1 cellular context compared by ENCODE assay signal in genomic region chr15:82414536-82415191, GRCh38.
A peak's percentile ranks its signal among the peaks of the same experiment; 100 is the strongest.
TF ChIP-seq lines count a peak whose summit lies in the region.

No MANE protein-coding gene starts in this region.

TF ChIP-seq in HepG2, 621 proteins besides CTCF, POLR2A, EP300 and RAD21 (continues in another document):
- peak; percentile 66 for TF ChIP-seq PAXIP1 (CRISPR knock-in tag; conservative IDR thresholded peaks at IDR 0.05)
- no peak for TF ChIP-seq AFF4 (CRISPR knock-in tag; IDR thresholded peaks at IDR 0.05)
- TF ChIP-seq E2F5 (CRISPR knock-in tag; conservative IDR thresholded peaks at IDR 0.05) = no peak
- TF ChIP-seq FOXA3 (CRISPR knock-in tag; IDR thresholded peaks at IDR 0.05) = no peak; the same call in 1 of the 2 replicates
- 0 out of 2 replicates have a peak, but pooled peaks have one; percentile 21 for TF ChIP-seq FOXP4 (CRISPR knock-in tag; IDR thresholded peaks at IDR 0.05)
- no peak for TF ChIP-seq HNRNPUL1 (IDR thresholded peaks at IDR 0.05; ENCODE audit: low read depth, low read length)
- TF ChIP-seq ATF5 (CRISPR knock-in tag; IDR thresholded peaks at IDR 0.05; ENCODE audit: low read depth) = no peak
- no peak; the same call in 1 of the 2 replicates for TF ChIP-seq ZBTB20 (CRISPR knock-in tag; IDR thresholded peaks at IDR 0.05; ENCODE audit: borderline replicate concordance, low read depth)
- no peak for TF ChIP-seq U2AF2 (IDR thresholded peaks at IDR 0.05; ENCODE audit: low read depth, low read length)
- TF ChIP-seq ZNF782 (CRISPR knock-in tag; IDR thresholded peaks at IDR 0.05; ENCODE audit: borderline replicate concordance) = no peak
- no peak for TF ChIP-seq NR3C1 (CRISPR knock-in tag; IDR thresholded peaks at IDR 0.05)
- no peak for TF ChIP-seq LCORL (IDR thresholded peaks at IDR 0.05)
- peak; percentile 39; the same call in 1 of the 2 replicates for TF ChIP-seq LCORL (CRISPR knock-in tag; IDR thresholded peaks at IDR 0.05)
- TF ChIP-seq RARA (CRISPR knock-in tag; IDR thresholded peaks at IDR 0.05) = peak; percentile 42; the same call in 1 of the 2 replicates
- TF ChIP-seq FOXO1 (CRISPR knock-in tag; IDR thresholded peaks at IDR 0.05) = no peak
- TF ChIP-seq XRCC5 (optimal IDR thresholded peaks at IDR 0.05; ENCODE audit: low read length) = no peak
- TF ChIP-seq PHB2 (IDR thresholded peaks at IDR 0.05; ENCODE audit: partially characterized antibody) = no peak
- no peak for TF ChIP-seq ZNF260 (CRISPR knock-in tag; IDR thresholded peaks at IDR 0.05; ENCODE audit: borderline replicate concordance, low read depth)
- TF ChIP-seq CEBPG (CRISPR knock-in tag; IDR thresholded peaks at IDR 0.05) = peak; percentile 52
- TF ChIP-seq ZNF180 (CRISPR knock-in tag; IDR thresholded peaks at IDR 0.05; ENCODE audit: borderline replicate concordance, low read depth) = no peak
- no peak for TF ChIP-seq SPEN (CRISPR knock-in tag; IDR thresholded peaks at IDR 0.05; ENCODE audit: low read depth)
- TF ChIP-seq RBFOX2 (IDR thresholded peaks at IDR 0.05; ENCODE audit: low read depth, low read length) = no peak
- no peak for TF ChIP-seq ZBTB33 (CRISPR knock-in tag; IDR thresholded peaks at IDR 0.05)
- TF ChIP-seq SAP130 (CRISPR knock-in tag; IDR thresholded peaks at IDR 0.05; ENCODE audit: low read depth) = peak; percentile 53
- no peak for TF ChIP-seq SOX13 (IDR thresholded peaks at IDR 0.05)
- 0 out of 4 replicates have a peak, but pooled peaks of 1 of the 2 experiments have one; percentile 18 for TF ChIP-seq SOX13 (CRISPR knock-in tag; conservative IDR thresholded peaks at IDR 0.05 in 1 of 2, IDR thresholded peaks at IDR 0.05 in 1 of 2)
- TF ChIP-seq ZNF646 (CRISPR knock-in tag; IDR thresholded peaks at IDR 0.05) = no peak
- 0 out of 2 replicates have a peak, but pooled peaks have one; percentile 25 for TF ChIP-seq NFIC (IDR thresholded peaks at IDR 0.05; ENCODE audit: low read length)
- no peak for TF ChIP-seq ZC3H13 (CRISPR knock-in tag; IDR thresholded peaks at IDR 0.05)
- TF ChIP-seq HDAC1 (CRISPR knock-in tag; IDR thresholded peaks at IDR 0.05) = no peak
- TF ChIP-seq CREB1 (IDR thresholded peaks at IDR 0.05) = no peak
- TF ChIP-seq CREB1 (CRISPR knock-in tag; IDR thresholded peaks at IDR 0.05) = peak; percentile 60
- no peak for TF ChIP-seq PRMT3 (CRISPR knock-in tag; IDR thresholded peaks at IDR 0.05; ENCODE audit: borderline replicate concordance, low read depth)
- TF ChIP-seq IRF2 (CRISPR knock-in tag; IDR thresholded peaks at IDR 0.05) = no peak
- peak; percentile 80 for TF ChIP-seq ARID5B (CRISPR knock-in tag; IDR thresholded peaks at IDR 0.05)
- no peak for TF ChIP-seq ZFP36L1 (CRISPR knock-in tag; IDR thresholded peaks at IDR 0.05)
